8 cellular contexts compared by ENCODE assay signal in the genomic region with DNA sequence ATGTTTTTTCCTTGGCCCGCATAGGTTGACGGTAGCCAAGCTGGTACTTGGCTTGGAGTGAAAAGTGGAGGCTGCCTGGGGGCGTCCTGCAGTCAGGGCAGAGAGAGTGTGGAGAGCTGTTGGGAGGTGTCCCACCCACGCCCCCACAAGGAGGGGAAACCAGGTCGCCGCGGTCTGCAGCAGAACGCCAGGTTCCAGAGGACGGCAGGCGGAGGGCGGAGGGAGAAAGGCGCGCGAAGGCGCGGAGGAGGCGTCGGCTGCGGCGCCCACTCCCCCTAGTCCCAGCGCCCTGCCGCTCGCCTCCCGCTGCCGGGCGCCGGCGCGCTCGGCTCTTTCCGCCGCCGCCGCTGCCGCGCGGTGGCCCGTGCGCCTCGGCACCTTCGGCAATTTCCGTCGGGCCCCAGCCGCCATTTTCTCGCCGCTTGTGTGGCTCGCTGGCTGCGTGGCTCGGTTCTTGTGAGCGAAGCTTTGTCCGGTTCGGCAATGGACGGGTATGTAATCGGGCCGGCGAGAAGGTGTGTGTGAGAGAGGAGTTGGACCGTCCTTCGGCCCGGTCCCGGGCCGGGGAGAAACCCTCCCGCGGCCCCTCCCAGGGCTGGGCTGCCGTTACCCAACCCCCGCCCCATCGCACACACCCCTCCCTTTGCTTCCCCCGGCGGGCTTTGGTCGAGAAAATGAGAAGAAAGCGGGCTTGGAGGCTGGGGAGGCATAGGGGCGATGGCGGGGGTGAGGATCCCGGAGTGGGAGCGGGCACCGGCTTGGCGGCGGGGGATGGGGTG. TPM values are rescaled to one million over a fixed set of nuclear protein-coding genes. Genes with fewer than 3 reads are reported as not detected.
DNase-seq lines count a peak whose midpoint lies in the region; ATAC-seq and TF ChIP-seq lines count a peak whose summit lies in the region.

A gene with protein sequence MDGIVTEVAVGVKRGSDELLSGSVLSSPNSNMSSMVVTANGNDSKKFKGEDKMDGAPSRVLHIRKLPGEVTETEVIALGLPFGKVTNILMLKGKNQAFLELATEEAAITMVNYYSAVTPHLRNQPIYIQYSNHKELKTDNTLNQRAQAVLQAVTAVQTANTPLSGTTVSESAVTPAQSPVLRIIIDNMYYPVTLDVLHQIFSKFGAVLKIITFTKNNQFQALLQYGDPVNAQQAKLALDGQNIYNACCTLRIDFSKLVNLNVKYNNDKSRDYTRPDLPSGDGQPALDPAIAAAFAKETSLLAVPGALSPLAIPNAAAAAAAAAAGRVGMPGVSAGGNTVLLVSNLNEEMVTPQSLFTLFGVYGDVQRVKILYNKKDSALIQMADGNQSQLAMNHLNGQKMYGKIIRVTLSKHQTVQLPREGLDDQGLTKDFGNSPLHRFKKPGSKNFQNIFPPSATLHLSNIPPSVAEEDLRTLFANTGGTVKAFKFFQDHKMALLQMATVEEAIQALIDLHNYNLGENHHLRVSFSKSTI (plus strand): TSS at position 403 of the 779 bp plus-strand sequence. CDS start 81 bp downstream, at position 484.

- H3K9me3 ChIP-seq in breast epithelium = no peaks in the 10 kb centered on the region
- no peaks in the 10 kb centered on the region for H3K9me3 ChIP-seq in smooth muscle cell (replicated peaks; ENCODE audit: low read depth)

- in situ Hi-C loops in ACHN (cut with HindIII; ENCODE audit: low pct_ligation_motif_present, low pct_unique_long_range_greater_than_20kb, low sequenced_read_pairs) = no loop called here

- under 1% methylated on average over 55 of the region's 77 CpGs for WGBS in smooth muscle cell (ENCODE audit: low lambda C conversion rate)

- H3K27ac ChIP-seq in breast epithelium (peak within 1 kb of the TSS; percentile 93 to 96), smooth muscle cell (ENCODE audit: low read depth) (peak within 1 kb of the TSS; percentile 89)

- no peaks in the 10 kb centered on the region for H3K36me3 ChIP-seq in breast epithelium
- no peaks in the 10 kb centered on the region for H3K36me3 ChIP-seq in smooth muscle cell (ENCODE audit: low read depth)

- H3K27me3 ChIP-seq in breast epithelium = no peaks in the 10 kb centered on the region
- H3K27me3 ChIP-seq in smooth muscle cell (ENCODE audit: low read depth) = no peaks in the 10 kb centered on the region

- intact Hi-C loops in breast epithelium (cut with DNase I; ENCODE audit: low total_unique reads) = no loop called here

- H3F3A ChIP-seq in smooth muscle cell (ENCODE audit: low read depth) = no peaks in the 10 kb centered on the region

- peak within 1 kb of the TSS; percentile 98 for H2AFZ ChIP-seq in smooth muscle cell (ENCODE audit: low read depth)

- no peak for TF ChIP-seq POLR2A in breast epithelium (IDR thresholded peaks at IDR 0.05)

- H4K20me1 ChIP-seq in smooth muscle cell (ENCODE audit: low read depth) = peaks cover 24% of the 10 kb centered on the region

- H3K4me2 ChIP-seq in smooth muscle cell = peak within 1 kb of the TSS; percentile 92

- H3K4me3 ChIP-seq in WI38 (ENCODE audit: low read depth, low read length) (peak within 1 kb of the TSS; percentile 94), breast epithelium (peak within 1 kb of the TSS; percentile 70 to 97 (median 91)), smooth muscle cell (peak within 1 kb of the TSS; percentile 95)

- peak within 1 kb of the TSS; percentile 96 for H3K9ac ChIP-seq in smooth muscle cell (ENCODE audit: low read depth)

- H3K4me1 ChIP-seq in breast epithelium = no peaks in the 10 kb centered on the region
- H3K4me1 ChIP-seq in smooth muscle cell (ENCODE audit: low read depth) = peaks cover 12% of the 10 kb centered on the region

- peak; percentile 82 for DNase-seq in ACHN
- peak; percentile 72 for DNase-seq in NCI-H2171 (lab: John Stamatoyannopoulos, UW)
- peak; percentile 58 to 75 for DNase-seq in breast epithelium (ENCODE audit: low spot score in 2 of 2)
- DNase-seq in iPS-NIHi7 (ENCODE audit: extremely low spot score) = peak; percentile 92
- peak; percentile 77 for DNase-seq in smooth muscle cell (lab: John Stamatoyannopoulos, UW; ENCODE audit: unreplicated experiment)

- TF ChIP-seq CTCF in WI38 (IDR thresholded peaks at IDR 0.05; ENCODE audit: low read depth, low read length) = no peak
- no peak for TF ChIP-seq CTCF in breast epithelium (IDR thresholded peaks at IDR 0.05)
- no peak for TF ChIP-seq CTCF in smooth muscle cell (IDR thresholded peaks at IDR 0.05; ENCODE audit: borderline replicate concordance, insufficient read depth, poor library complexity, severe bottlenecking)

- ATAC-seq in GM18861 (IDR thresholded peaks at IDR 0.05; ENCODE audit: unreplicated experiment) (peak; percentile 93), HG03066 (IDR thresholded peaks at IDR 0.05; ENCODE audit: low read depth, unreplicated experiment) (peak; percentile 92)

- peaks cover 45% of the 10 kb centered on the region for H3K79me2 ChIP-seq in smooth muscle cell (ENCODE audit: low read depth)

RNA-seq across cellular contexts. Expression of the gene that starts here (rescaled TPM):
- total RNA-seq in breast epithelium (10 to 100 TPM; 54.2 to 78.3 (median 59.0) TPM), smooth muscle cell (69.7 and 78.2 TPM in 2 replicates)
- polyA plus RNA-seq in smooth muscle cell = 3.3 and 4.6 TPM in 2 replicates

Comparison
In these comparisons a context has a peak if more than half of its experiments do, and no peak if none do; other contexts are left out.
1. Peak in every context shown above with its lines: DNase-seq, ATAC-seq, H3K4me3 ChIP-seq and H3K27ac ChIP-seq.